In the genomic region with DNA sequence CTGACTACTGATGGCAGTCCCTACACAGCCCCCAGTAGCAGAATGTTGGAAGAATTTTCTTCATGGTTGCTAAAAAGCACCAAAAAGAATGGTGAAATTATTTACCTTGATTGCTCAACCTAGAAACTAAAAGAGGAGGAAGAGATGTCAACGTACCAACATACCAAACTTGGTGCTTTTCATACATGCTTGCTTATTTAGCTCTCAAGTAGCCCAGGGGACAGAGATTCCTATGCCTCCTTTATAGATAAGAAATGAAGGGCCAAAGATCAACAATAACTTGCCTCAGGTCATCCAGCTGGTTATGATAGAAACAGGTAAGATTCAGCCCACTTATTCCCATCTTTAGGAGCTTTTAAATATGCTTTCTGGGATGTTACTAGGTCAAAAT, we compare ENCODE assay signal across 23 cellular contexts.
"Had no signal": no experiment of that assay in that cellular context is flagged by ENCODE, and none has a peak within 500 bp of the region (broad histone marks: within the 10 kb centered on the region; RNA-seq: fewer than 3 reads in every experiment).

No MANE protein-coding gene starts in this region.

- ATAC-seq: body of pancreas; mucosa of descending colon; right lobe of liver; stimulated activated effector memory CD8-positive, alpha-beta T cell treated with anti-CD3 and anti-CD28 coated beads, Interleukin-12 subunit alpha, Interleukin-12 subunit beta, amount 100 ng/mL, for 72 hours had no signal

- H3K4me1 Mint-ChIP-seq: naive B cell had no signal

- H3K27me3 Mint-ChIP-seq: activated CD4-positive, alpha-beta memory T cell treated with anti-CD3 and anti-CD28 coated beads for 36 hours; activated naive CD4-positive, alpha-beta T cell treated with anti-CD3 and anti-CD28 coated beads, Interleukin-2, amount 50 U/mL, for 24 hours; stimulated activated naive CD8-positive, alpha-beta T cell treated with anti-CD3 and anti-CD28 coated beads, Interleukin-15, amount 100 ng/mL, for 72 hours had no signal

- H3K9me3 Mint-ChIP-seq: activated CD4-positive, alpha-beta memory T cell treated with anti-CD3 and anti-CD28 coated beads for 36 hours; activated naive CD4-positive, alpha-beta T cell treated with anti-CD3 and anti-CD28 coated beads, Interleukin-2, amount 50 U/mL, for 24 hours; activated T-helper 1 cell treated with anti-CD3 and anti-CD28 coated beads, Interleukin-12 subunit alpha, Interleukin-12 subunit beta, Interleukin-2, Interleukin-4 antibody, amounts not matched to agents 30 ng/mL and 10 ng/mL and 1 ng/mL, durations not matched to agents 14 hours and 24 hours and 36 hours; stimulated activated effector memory CD8-positive, alpha-beta T cell treated with anti-CD3 and anti-CD28 coated beads, Interleukin-12 subunit alpha, Interleukin-12 subunit beta, amount 100 ng/mL, for 72 hours; stimulated activated naive CD8-positive, alpha-beta T cell treated with anti-CD3 and anti-CD28 coated beads, Interleukin-15, amount 100 ng/mL, for 72 hours had no signal

- H3K27ac Mint-ChIP-seq: activated CD4-positive, alpha-beta memory T cell treated with anti-CD3 and anti-CD28 coated beads for 36 hours; activated naive CD4-positive, alpha-beta T cell treated with anti-CD3 and anti-CD28 coated beads, Interleukin-2, amount 50 U/mL, for 24 hours; activated T-helper 1 cell treated with anti-CD3 and anti-CD28 coated beads, Interleukin-12 subunit alpha, Interleukin-12 subunit beta, Interleukin-2, Interleukin-4 antibody, amounts not matched to agents 30 ng/mL and 10 ng/mL and 1 ng/mL, durations not matched to agents 14 hours and 24 hours and 36 hours; naive B cell; stimulated activated effector memory CD8-positive, alpha-beta T cell treated with anti-CD3 and anti-CD28 coated beads, Interleukin-12 subunit alpha, Interleukin-12 subunit beta, amount 100 ng/mL, for 72 hours; stimulated activated naive CD8-positive, alpha-beta T cell treated with anti-CD3 and anti-CD28 coated beads, Interleukin-15, amount 100 ng/mL, for 72 hours had no signal

- H3K36me3 Mint-ChIP-seq: activated CD4-positive, alpha-beta memory T cell treated with anti-CD3 and anti-CD28 coated beads for 36 hours; activated naive CD4-positive, alpha-beta T cell treated with anti-CD3 and anti-CD28 coated beads, Interleukin-2, amount 50 U/mL, for 24 hours; naive B cell; stimulated activated effector memory CD8-positive, alpha-beta T cell treated with anti-CD3 and anti-CD28 coated beads, Interleukin-12 subunit alpha, Interleukin-12 subunit beta, amount 100 ng/mL, for 72 hours had no signal

- H3K9me3 ChIP-seq: body of pancreas, lower lobe of right lung, mucosa of descending colon, right lobe of liver, tibial artery had no signal

- H3K36me3 ChIP-seq: cardiac muscle cell, lower lobe of right lung, right lobe of liver, tibial artery had no signal

- H3K4me3 Mint-ChIP-seq: activated CD4-positive, alpha-beta memory T cell treated with anti-CD3 and anti-CD28 coated beads for 36 hours; activated T-helper 1 cell treated with anti-CD3 and anti-CD28 coated beads, Interleukin-12 subunit alpha, Interleukin-12 subunit beta, Interleukin-2, Interleukin-4 antibody, amounts not matched to agents 30 ng/mL and 10 ng/mL and 1 ng/mL, durations not matched to agents 14 hours and 24 hours and 36 hours; naive B cell; stimulated activated effector memory CD8-positive, alpha-beta T cell treated with anti-CD3 and anti-CD28 coated beads, Interleukin-12 subunit alpha, Interleukin-12 subunit beta, amount 100 ng/mL, for 72 hours had no signal

- H3K4me3 ChIP-seq: body of pancreas, cardiac muscle cell, lower lobe of right lung, mucosa of descending colon, right lobe of liver, skin epidermis, tibial artery had no signal

- H3K27me3 ChIP-seq: body of pancreas, cardiac muscle cell, right lobe of liver, tibial artery had no signal

- H3K27ac ChIP-seq: body of pancreas, cardiac muscle cell, lower lobe of right lung, right lobe of liver, skin epidermis, tibial artery had no signal

- DNase-seq: activated CD4-positive, alpha-beta memory T cell treated with anti-CD3 and anti-CD28 coated beads for 36 hours; activated CD4-positive, alpha-beta T cell treated with anti-CD3 and anti-CD28 coated beads for 48 hours; activated gamma-delta T cell; anterior cingulate cortex; body of pancreas; effector memory CD4-positive, alpha-beta T cell; foreskin melanocyte; kidney; lower lobe of right lung; mesendoderm; mucosa of descending colon; naive B cell; occipital lobe; posterior cingulate gyrus; right lobe of liver; stimulated activated CD4-positive, alpha-beta T cell treated with anti-CD3 and anti-CD28 coated beads, Interleukin-2, amount 100 ng/mL, for 24 hours; stimulated activated naive CD8-positive, alpha-beta T cell treated with anti-CD3 and anti-CD28 coated beads, Interleukin-15, amount 100 ng/mL, for 72 hours; tibial artery had no signal

- H3K4me1 ChIP-seq: body of pancreas, lower lobe of right lung, right lobe of liver, tibial artery had no signal
